Comparison of ENCODE assay signal across 13 cellular contexts in genomic region chr7:75888464-75889222, GRCh38. TPM values are rescaled to one million over a fixed set of nuclear protein-coding genes. Genes with fewer than 3 reads are reported as not detected.
DNase-seq lines count a peak whose midpoint lies in the region; TF ChIP-seq lines count a peak whose summit lies in the region.
"Had no signal": no experiment of that assay in that cellular context is flagged by ENCODE, and none has a peak within 500 bp of the region (broad histone marks: within the 10 kb centered on the region; RNA-seq: fewer than 3 reads in every experiment).

No MANE protein-coding gene starts in this region.

- H3K4me1 Mint-ChIP-seq in HFFc6 (ENCODE audit: low read depth): peaks cover 11% of the 10 kb centered on the region
- H3K4me1 Mint-ChIP-seq: IgD-negative memory B cell had no signal

- H3K27ac ChIP-seq in layer of hippocampus (ENCODE audit: low read depth, low read length): peak overlapping the region; percentile 47
- peak overlapping the region; percentile 24 for H3K27ac ChIP-seq in subcutaneous abdominal adipose tissue (ENCODE audit: low read depth, low read length)

- peaks cover 6% of the 10 kb centered on the region; the same call in 1 of the 2 replicates for H3K27me3 Mint-ChIP-seq in HFFc6 (ENCODE audit: insufficient read depth)
- H3K27me3 Mint-ChIP-seq: IgD-negative memory B cell; stimulated activated naive CD8-positive, alpha-beta T cell treated with anti-CD3 and anti-CD28 coated beads, Interleukin-15, Interleukin-2, amounts not matched to agents 100 ng/mL and 50 ng/mL, for 24 hours had no signal

- no peak overlapping the region for H3K4me3 ChIP-seq in subcutaneous abdominal adipose tissue (ENCODE audit: low read depth in 1 of 5, low read length in 5 of 5)
- H3K4me3 ChIP-seq: coronary artery had no signal

- DNase-seq in HFFc6 (no peak), anterior cingulate cortex (lab: John Stamatoyannopoulos, UW) (peak in 55 of 58 donors; percentile 13 to 86 (median 57)), DMS114 treated with DMSO at 0.1 percent for 48 hours (lab: John Stamatoyannopoulos, UW; ENCODE audit: unreplicated experiment) (no peak), NCI-H2227 treated with DMSO at 0.1 percent for 48 hours (lab: John Stamatoyannopoulos, UW) (no peak)
- DNase-seq in central memory CD4-positive, alpha-beta T cell: no peak
- DNase-seq: foreskin melanocyte, NCI-H2029 had no signal

- peaks cover 0 to 35% (median 25%) of the 10 kb centered on the region in 5 donors for H3K4me1 ChIP-seq in subcutaneous abdominal adipose tissue (ENCODE audit: control insufficient read depth in 5 of 5, insufficient read depth in 5 of 5, low read length in 5 of 5)

- no peak overlapping the region for H3K4me3 Mint-ChIP-seq in HFFc6
- H3K4me3 Mint-ChIP-seq: activated T-helper 1 cell treated with anti-CD3 and anti-CD28 coated beads, Interleukin-12 subunit alpha, Interleukin-12 subunit beta, Interleukin-2, Interleukin-4 antibody, amounts not matched to agents 30 ng/mL and 10 ng/mL and 1 ng/mL, durations not matched to agents 14 hours and 24 hours and 36 hours; IgD-negative memory B cell; stimulated activated naive CD8-positive, alpha-beta T cell treated with anti-CD3 and anti-CD28 coated beads, Interleukin-15, Interleukin-2, amounts not matched to agents 100 ng/mL and 50 ng/mL, for 24 hours had no signal

- no peaks in the 10 kb centered on the region for H3K27me3 ChIP-seq in layer of hippocampus (ENCODE audit: control insufficient read depth, insufficient read depth, low read length)
- H3K27me3 ChIP-seq in subcutaneous abdominal adipose tissue (ENCODE audit: control insufficient read depth in 5 of 5, insufficient read depth in 4 of 5, low read length in 5 of 5): no peaks in the 10 kb centered on the region

- no peaks in the 10 kb centered on the region for H3K9me3 ChIP-seq in subcutaneous abdominal adipose tissue (ENCODE audit: control insufficient read depth in 5 of 5, low read length in 5 of 5)

- H3K36me3 ChIP-seq in subcutaneous abdominal adipose tissue (ENCODE audit: control insufficient read depth in 5 of 5, insufficient read depth in 5 of 5, low read length in 5 of 5): peaks cover 0 to 52% (median 37%) of the 10 kb centered on the region in 5 donors

- H3K9ac ChIP-seq in subcutaneous abdominal adipose tissue (ENCODE audit: low read length in 5 of 5): no peak overlapping the region

- TF ChIP-seq CTCF in HFFc6 (IDR thresholded peaks at IDR 0.05): no peak

- H3K36me3 Mint-ChIP-seq in HFFc6 (ENCODE audit: low read depth): peaks cover 13% of the 10 kb centered on the region

- H3K27ac Mint-ChIP-seq in HFFc6: peak overlapping the region; percentile 1; the same call in 1 of the 2 replicates
- H3K27ac Mint-ChIP-seq: activated T-helper 1 cell treated with anti-CD3 and anti-CD28 coated beads, Interleukin-12 subunit alpha, Interleukin-12 subunit beta, Interleukin-2, Interleukin-4 antibody, amounts not matched to agents 30 ng/mL and 10 ng/mL and 1 ng/mL, durations not matched to agents 14 hours and 24 hours and 36 hours had no signal

- no peaks in the 10 kb centered on the region for H3K9me3 Mint-ChIP-seq in HFFc6
- H3K9me3 Mint-ChIP-seq: activated T-helper 1 cell treated with anti-CD3 and anti-CD28 coated beads, Interleukin-12 subunit alpha, Interleukin-12 subunit beta, Interleukin-2, Interleukin-4 antibody, amounts not matched to agents 30 ng/mL and 10 ng/mL and 1 ng/mL, durations not matched to agents 14 hours and 24 hours and 36 hours; IgD-negative memory B cell; stimulated activated naive CD8-positive, alpha-beta T cell treated with anti-CD3 and anti-CD28 coated beads, Interleukin-15, Interleukin-2, amounts not matched to agents 100 ng/mL and 50 ng/mL, for 24 hours had no signal

RNA-seq across cellular contexts. Expression of gene RHBDD2, which starts 9.8 kb away (rescaled TPM):
- 10 to 100 TPM; 44.1 to 57.3 (median 47.3) TPM for total RNA-seq in HFFc6 (2021; fragmentation: NEBNext Ultra II Directional; extraction: Animal tissue kit (Norgen Biotek cat#: 25700))

RNA-seq across cellular contexts. Expression of gene POR, which starts 26.3 kb away (rescaled TPM):
- 10 to 100 TPM; 48.2 to 69.3 (median 49.4) TPM for total RNA-seq in HFFc6 (2021; fragmentation: NEBNext Ultra II Directional; extraction: Animal tissue kit (Norgen Biotek cat#: 25700))

Comparison
In these comparisons a context has a peak if more than half of its experiments do, and no peak if none do; other contexts are left out.
1. DNase-seq: peak in anterior cingulate cortex (55 of 58); none in HFFc6 (single experiment), DMS114 treated with DMSO at 0.1 percent for 48 hours (single experiment), NCI-H2227 treated with DMSO at 0.1 percent for 48 hours (single experiment) and central memory CD4-positive, alpha-beta T cell (single experiment).